24 cellular contexts compared by ENCODE assay signal in genomic region chr11:70944141-70944540, GRCh38.
DNase-seq lines count a peak whose midpoint lies in the region; ATAC-seq, FAIRE-seq and TF ChIP-seq lines count a peak whose summit lies in the region.
"Had no signal": no experiment of that assay in that cellular context is flagged by ENCODE, and none has a peak within 500 bp of the region (broad histone marks: within the 10 kb centered on the region; RNA-seq: fewer than 3 reads in every experiment).

No MANE protein-coding gene starts in this region.

- no peak overlapping the region for H3K56ac ChIP-seq in H9 (ENCODE audit: insufficient read length, low read depth, low read length)

- H3K4me1 ChIP-seq in BLaER1 (peaks cover 62% of the 10 kb centered on the region), H9 (ENCODE audit: insufficient read depth, low read length) (no peaks in the 10 kb centered on the region), kidney (ENCODE audit: control insufficient read depth in 1 of 2, insufficient read depth in 1 of 2, low read depth in 1 of 2, low read length in 2 of 2) (peaks cover 0 to 1% of the 10 kb centered on the region in 2 donors), heart left ventricle (no peaks in the 10 kb centered on the region)
- H3K4me1 ChIP-seq: Caco-2 had no signal

- peaks cover 3% of the 10 kb centered on the region for H3K27me3 Mint-ChIP-seq in H9 (ENCODE audit: low read depth)
- H3K27me3 Mint-ChIP-seq: B cell had no signal

- H3K36me3 ChIP-seq in BLaER1, result peaks cover 8% of the 10 kb centered on the region; the same call in 1 of the 2 replicates
- H3K36me3 ChIP-seq in kidney (ENCODE audit: control insufficient read depth in 1 of 2, insufficient read depth in 2 of 2, low read length in 2 of 2), result no peaks in the 10 kb centered on the region
- H3K36me3 ChIP-seq in heart left ventricle, result no peaks in the 10 kb centered on the region

- peaks cover 3 to 8% of the 10 kb centered on the region in 2 experiments; a peak in 3 of 4 replicates for H3K4me1 Mint-ChIP-seq in H9
- H3K4me1 Mint-ChIP-seq: B cell had no signal

- H4K20me1 ChIP-seq in BLaER1 (no peaks in the 10 kb centered on the region), H9 (ENCODE audit: control insufficient read depth, insufficient read depth, insufficient read length) (no peaks in the 10 kb centered on the region)

- no peak overlapping the region for H3T11ph ChIP-seq in H9 (ENCODE audit: low read length)

- H3K79me2 ChIP-seq in H9 (ENCODE audit: insufficient read depth, low read length), result no peaks in the 10 kb centered on the region

- H4K5ac ChIP-seq in H9 (ENCODE audit: insufficient read length, low read depth, low read length), result no peak overlapping the region

- H2BK20ac ChIP-seq in H9 (ENCODE audit: low read depth, low read length, poor library complexity, severe bottlenecking), result no peak overlapping the region

- peaks cover 35 to 42% of the 10 kb centered on the region in 2 experiments for H3K9me3 Mint-ChIP-seq in H9

- H2AK5ac ChIP-seq in H9 (ENCODE audit: insufficient read length, low read length), result no peak overlapping the region

- no peak overlapping the region for H3K4ac ChIP-seq in H9 (ENCODE audit: low read depth, low read length)

- no peaks in the 10 kb centered on the region for H3K23me2 ChIP-seq in H9 (ENCODE audit: insufficient read length, low read depth, low read length, poor library complexity, severe bottlenecking)

- H3K9ac ChIP-seq in BLaER1 (peak overlapping the region; percentile 63), H9 (ENCODE audit: extremely low read depth, insufficient read length, low read length) (no peak overlapping the region), kidney (ENCODE audit: low read length in 2 of 2) (no peak overlapping the region)

- peak overlapping the region; percentile 62; the same call in 1 of the 2 replicates for H2BK15ac ChIP-seq in H9 (ENCODE audit: low read depth, low read length)

- no peak overlapping the region for H3K27ac Mint-ChIP-seq in H9
- H3K27ac Mint-ChIP-seq: B cell; CD4-positive, alpha-beta T cell; CD8-positive, alpha-beta T cell had no signal

- H3K79me1 ChIP-seq in H9 (ENCODE audit: insufficient read depth, low read depth, low read length, poor library complexity, severe bottlenecking), result no peaks in the 10 kb centered on the region

- peak overlapping the region; percentile 80 for H3K4me2 ChIP-seq in BLaER1
- no peak overlapping the region for H3K4me2 ChIP-seq in H9 (ENCODE audit: insufficient read depth, insufficient read length, low read length)
- H3K4me2 ChIP-seq: A549 had no signal

- intact Hi-C loops in kidney (cut with DNase I), result no loop called here
- intact Hi-C loops in heart left ventricle (cut with DNase I), result no loop called here

- TF ChIP-seq CTCF in H9 (conservative IDR thresholded peaks at IDR 0.05) (no peak), kidney (IDR thresholded peaks at IDR 0.05; ENCODE audit: borderline replicate concordance, extremely low read depth, insufficient read depth) (no peak), heart left ventricle (IDR thresholded peaks at IDR 0.05) (no peak)

- no peak overlapping the region for H4K8ac ChIP-seq in H9 (replicated peaks; ENCODE audit: insufficient read length, low read depth, low read length)

- no peaks in the 10 kb centered on the region for H3K27me3 ChIP-seq in BLaER1
- no peaks in the 10 kb centered on the region for H3K27me3 ChIP-seq in H9 (ENCODE audit: insufficient read depth, low read length)
- peaks cover 0 to 5% (median 0%) of the 10 kb centered on the region in 9 donors for H3K27me3 ChIP-seq in heart left ventricle

- no peak overlapping the region for H3K23ac ChIP-seq in H9 (ENCODE audit: insufficient read length, low read depth, low read length)

- H3K18ac ChIP-seq in H9 (ENCODE audit: insufficient read length, low read depth, low read length), result no peak overlapping the region

- H3K14ac ChIP-seq in H9 (ENCODE audit: insufficient read depth, low read length), result no peak overlapping the region; the same call in 1 of the 2 replicates

- no peak overlapping the region for H3K4me3 Mint-ChIP-seq in H9
- H3K4me3 Mint-ChIP-seq: B cell; CD4-positive, alpha-beta T cell; CD8-positive, alpha-beta T cell had no signal

- H2BK5ac ChIP-seq in H9 (ENCODE audit: insufficient read length, low read length), result no peak overlapping the region

- H3K9me3 ChIP-seq in BLaER1 (peaks cover 40% of the 10 kb centered on the region), H9 (ENCODE audit: control insufficient read depth, low read depth, low read length) (peaks cover 15% of the 10 kb centered on the region), kidney (ENCODE audit: control insufficient read depth in 1 of 2, low read length in 2 of 2) (peaks cover 0 to 10% of the 10 kb centered on the region in 2 donors), heart left ventricle (peaks cover 0 to 53% (median 23%) of the 10 kb centered on the region in 12 donors)

- peak overlapping the region; percentile 86 for H3K27ac ChIP-seq in BLaER1
- H3K27ac ChIP-seq in H9 (ENCODE audit: insufficient read length, low read depth, low read length), result no peak overlapping the region
- H3K27ac ChIP-seq in kidney (ENCODE audit: low read depth in 2 of 2, low read length in 2 of 2), result no peak overlapping the region
- no peak overlapping the region for H3K27ac ChIP-seq in heart left ventricle
- H3K27ac ChIP-seq: 22Rv1, A549, C4-2B had no signal

- peaks cover 20 to 46% (median 27%) of the 10 kb centered on the region in 3 experiments for H3K36me3 Mint-ChIP-seq in H9 (ENCODE audit: insufficient read depth in 1 of 3, low read depth in 3 of 3)
- H3K36me3 Mint-ChIP-seq: CD8-positive, alpha-beta T cell had no signal

- H2BK12ac ChIP-seq in H9 (ENCODE audit: insufficient read length, low read depth, low read length), result no peak overlapping the region

- H2BK120ac ChIP-seq in H9 (ENCODE audit: low read depth, low read length, poor library complexity, severe bottlenecking), result no peak overlapping the region

- no peak overlapping the region for H2AFZ ChIP-seq in H9 (ENCODE audit: low read length)

- H4K91ac ChIP-seq in H9 (ENCODE audit: insufficient read length, low read depth, low read length), result no peak overlapping the region

- TF ChIP-seq POLR2A in heart left ventricle (IDR thresholded peaks at IDR 0.05), result no peak

- WGBS in H9 (ENCODE audit: extremely low coverage, insufficient read length, low lambda C conversion rate), result no CpG with 5 or more reads among the region's 11 CpGs
- 83 to 86% (median 84%) methylated on average over 11 of the region's 11 CpGs for WGBS in heart left ventricle, 4 donors

- no peak for ATAC-seq in heart left ventricle
- ATAC-seq: A549; CD8-positive, alpha-beta T cell; GM12878 had no signal

- H3K4me3 ChIP-seq in BLaER1 (peak overlapping the region; percentile 7; the same call in 1 of the 2 replicates), kidney (ENCODE audit: low read length in 2 of 2) (no peak overlapping the region), heart left ventricle (no peak overlapping the region)
- H3K4me3 ChIP-seq: A549, GM12878 had no signal

- DNase-seq in H9 (no peak), kidney (peak; percentile 28), DMS153 (lab: John Stamatoyannopoulos, UW) (no peak), heart left ventricle (no peak)
- DNase-seq: AML-193; Caco-2; Calu3; CD4-positive, alpha-beta T cell; CD8-positive, alpha-beta T cell; DMS53; DMS79; DND-41; EL; GDM1 had no signal

- FAIRE-seq in kidney (lab: Jason Lieb, UNC), result no peak
- FAIRE-seq: A549, D721Med, GM12878, GM12892, GM18507, GM19239 had no signal
